9 cellular contexts compared by ENCODE assay signal in genomic region chr12:8226992-8227731, GRCh38. TPM values are rescaled to one million over a fixed set of nuclear protein-coding genes. Genes with fewer than 3 reads are reported as not detected.
DNase-seq lines count a peak whose midpoint lies in the region; ATAC-seq lines count a peak whose summit lies in the region.
"Not testable (repeated sequence)": the region's sequence is repeated elsewhere in the genome, so short reads cannot be mapped to it uniquely, and the experiment has no call there.
"Had no signal": no experiment of that assay in that cellular context is flagged by ENCODE, and none has a peak within 500 bp of the region (broad histone marks: within the 10 kb centered on the region; RNA-seq: fewer than 3 reads in every experiment).

TSS of gene FAM90A1 (minus strand) at chr12:8227618. CDS start at chr12:8224832, 2,786 bp downstream.

- not testable (repeated sequence) for H3K9me3 Mint-ChIP-seq in activated T-helper 17 cell treated with anti-CD3 and anti-CD28 coated beads, Interleukin-2, amount 50 U/mL, for 72 hours

- not testable (repeated sequence) for H3K27ac Mint-ChIP-seq in activated T-helper 17 cell treated with anti-CD3 and anti-CD28 coated beads, Interleukin-2, amount 50 U/mL, for 72 hours

- H3K4me3 Mint-ChIP-seq in activated T-helper 17 cell treated with anti-CD3 and anti-CD28 coated beads, Interleukin-2, amount 50 U/mL, for 72 hours, result peak within 1 kb of the TSS; percentile 47

- not testable (repeated sequence) for H3K4me1 Mint-ChIP-seq in activated T-helper 17 cell treated with anti-CD3 and anti-CD28 coated beads, Interleukin-2, amount 50 U/mL, for 72 hours

- ATAC-seq in activated T-helper 17 cell treated with anti-CD3 and anti-CD28 coated beads, Interleukin-2, amount 50 U/mL, for 72 hours (replicated peaks), result not testable (repeated sequence)

- not testable (repeated sequence) for H3K27me3 Mint-ChIP-seq in activated T-helper 17 cell treated with anti-CD3 and anti-CD28 coated beads, Interleukin-2, amount 50 U/mL, for 72 hours

- peaks cover 26% of the 10 kb centered on the region for H3K36me3 ChIP-seq in MG63
- H3K36me3 ChIP-seq in SK-N-MC (ENCODE audit: insufficient read depth, low read length); rectal smooth muscle tissue (ENCODE audit: control insufficient read depth, insufficient read depth, low read length): not testable (repeated sequence)

- H3K9ac ChIP-seq in SK-N-MC (ENCODE audit: insufficient read length); rectal smooth muscle tissue (ENCODE audit: low read length): not testable (repeated sequence)

- H3K4me3 ChIP-seq in MG63 (peak within 1 kb of the TSS; percentile 66), SK-N-MC (peak within 1 kb of the TSS; percentile 56), rectal smooth muscle tissue (ENCODE audit: low read length) (peak within 1 kb of the TSS; percentile 27)

- H3K36me3 Mint-ChIP-seq in activated T-helper 17 cell treated with anti-CD3 and anti-CD28 coated beads, Interleukin-2, amount 50 U/mL, for 72 hours (ENCODE audit: low read depth), result not testable (repeated sequence)

- H3K4me1 ChIP-seq in rectal smooth muscle tissue (ENCODE audit: control insufficient read depth, insufficient read depth, low read length), result not testable (repeated sequence)

- not testable (repeated sequence) for H3K27ac ChIP-seq in SK-N-MC; rectal smooth muscle tissue (ENCODE audit: low read depth, low read length)

- not testable (repeated sequence) for H3K9me3 ChIP-seq in MG63; SK-N-MC (ENCODE audit: low read depth, low read length)

- DNase-seq in EH (ENCODE audit: low read depth) (peak; percentile 25), MG63 (peak; percentile 90), ecto neural progenitor cell (ENCODE audit: low spot score) (peak; percentile 70), kidney tubule cell (ENCODE audit: low spot score) (peak; percentile 39), ureter (ENCODE audit: low spot score) (peak; percentile 60)
- DNase-seq in SK-N-MC (ENCODE audit: low read depth, low spot score), result not testable (repeated sequence)

- H3K27me3 ChIP-seq in MG63; rectal smooth muscle tissue (ENCODE audit: control insufficient read depth, insufficient read depth, low read length): not testable (repeated sequence)

RNA-seq across cellular contexts. Expression of gene FAM90A1, which starts in this region (rescaled TPM):
- 0.07 and 0.43 TPM in 2 replicates for total RNA-seq in MG63 (2014; rRNA removed; shearing (Covaris generic); ENCODE audit: low replicate concordance)
- under 1 TPM in 1 of 2 donors, not detected in 1; 0.24 TPM for total RNA-seq in activated T-helper 17 cell treated with anti-CD3 and anti-CD28 coated beads, Interleukin-2, amount 50 U/mL, for 72 hours
- total RNA-seq in ureter, result 0.65 TPM
- total RNA-seq: omental fat pad had no signal

Comparison
In these comparisons a context has a peak if more than half of its experiments do, and no peak if none do; other contexts are left out.
1. Peak in DNase-seq and H3K4me3 ChIP-seq in MG63; RNA of the gene not detected or under 1 TPM.
2. Peak in DNase-seq in ureter; RNA of the gene not detected or under 1 TPM.